Comparison of ENCODE assay signal across 21 cellular contexts in genomic region chr12:66048843-66049537, GRCh38.
A peak's percentile ranks its signal among the peaks of the same experiment; 100 is the strongest.
DNase-seq lines count a peak whose midpoint lies in the region; ATAC-seq, FAIRE-seq and TF ChIP-seq lines count a peak whose summit lies in the region.
"Had no signal": no experiment of that assay in that cellular context is flagged by ENCODE, and none has a peak within 500 bp of the region (broad histone marks: within the 10 kb centered on the region; RNA-seq: fewer than 3 reads in every experiment).

No MANE protein-coding gene starts in this region.

- no peak for DNase-seq in GM12892 (ENCODE audit: insufficient read length)
- no peak for DNase-seq in H1 (ENCODE audit: low read depth in 1 of 2, low spot score in 2 of 2)
- DNase-seq in right lobe of liver, result no peak
- no peak for DNase-seq in MG63
- DNase-seq in activated T-helper 1 cell treated with anti-CD3 and anti-CD28 coated beads, Interleukin-12 subunit alpha, Interleukin-12 subunit beta, Interleukin-2, Interleukin-4 antibody, amounts not matched to agents 30 ng/mL and 10 ng/mL and 1 ng/mL, durations not matched to agents 14 hours and 24 hours and 36 hours (ENCODE audit: low spot score), result no peak
- DNase-seq in GM13976 (ENCODE audit: low spot score), result no peak
- no peak for DNase-seq in kidney glomerular epithelial cell (lab: John Stamatoyannopoulos, UW)
- DNase-seq: activated CD4-positive, alpha-beta T cell treated with anti-CD3 and anti-CD28 coated beads for 36 hours; activated CD8-positive, alpha-beta memory T cell treated with anti-CD3 and anti-CD28 coated beads, Interleukin-2, amount 50 U/mL, for 4 hours; activated naive CD4-positive, alpha-beta T cell treated with anti-CD3 and anti-CD28 coated beads for 36 hours; body of pancreas; foreskin melanocyte; mesendoderm; NCI-H1105; Right ventricle myocardium superior; stimulated activated CD4-positive, alpha-beta T cell treated with anti-CD3 and anti-CD28 coated beads, Interleukin-2, amount 100 ng/mL, for 24 hours had no signal

- in situ Hi-C loops in GM13976 (cut with MboI; ENCODE audit: low sequenced_read_pairs, unreplicated experiment), result no loop called here

- H3K4me2 ChIP-seq in OCI-LY3 (ENCODE audit: low read length), result peak overlapping the region; percentile 72
- no peak overlapping the region for H3K4me2 ChIP-seq in H1 (ENCODE audit: insufficient read depth in 1 of 2, low read depth in 2 of 2, low read length in 2 of 2)

- WGBS in H1 (ENCODE audit: extremely low coverage in 1 of 2, insufficient coverage in 1 of 2, insufficient read length in 1 of 2, insufficient replicate concordance in 2 of 2, low coverage in 1 of 2, low lambda C conversion rate in 2 of 2, missing lambda C conversion rate in 1 of 2), 2 experiments, result 85% methylated on average over 9 of the region's 9 CpGs; no CpG with 5 or more reads in 1 of the 2 experiments
- 60% methylated on average over 8 of the region's 9 CpGs for WGBS in right lobe of liver (ENCODE audit: insufficient coverage, low coverage, low lambda C conversion rate, missing lambda C conversion rate)

- H3K23me2 ChIP-seq in H1 (ENCODE audit: low read depth, low read length), result no peaks in the 10 kb centered on the region

- no peak overlapping the region for H3K4ac ChIP-seq in H1 (replicated peaks; ENCODE audit: insufficient read length, low read depth, low read length)

- ATAC-seq in right lobe of liver, result peak; percentile 93 to 99 (median 98)
- ATAC-seq: activated CD4-positive, alpha-beta T cell treated with anti-CD3 and anti-CD28 coated beads for 36 hours; body of pancreas had no signal

- no peak overlapping the region for H2AK5ac ChIP-seq in H1 (ENCODE audit: low read depth, low read length)

- no peak for TF ChIP-seq POLR2A in GM12892 (IDR thresholded peaks at IDR 0.05; ENCODE audit: low read depth, low read length)
- no peak for TF ChIP-seq POLR2A in H1 (IDR thresholded peaks at IDR 0.05; ENCODE audit: control extremely low read depth in 1 of 2, low read depth in 2 of 2, low read length in 2 of 2)
- TF ChIP-seq POLR2A in right lobe of liver (IDR thresholded peaks at IDR 0.05), result no peak

- no peak overlapping the region for H2BK12ac ChIP-seq in H1 (ENCODE audit: low read depth, low read length)

- H3K9me3 ChIP-seq in OCI-LY3 (ENCODE audit: insufficient read depth, low read length) (no peaks in the 10 kb centered on the region), H1 (ENCODE audit: insufficient read depth in 2 of 2, low read depth in 1 of 2, low read length in 1 of 2) (no peaks in the 10 kb centered on the region), right lobe of liver (no peaks in the 10 kb centered on the region), MG63 (no peaks in the 10 kb centered on the region)
- H3K9me3 ChIP-seq: body of pancreas, right atrium auricular region, suprapubic skin had no signal

- H2BK15ac ChIP-seq in H1 (ENCODE audit: low read length), result no peak overlapping the region

- no peaks in the 10 kb centered on the region for H3K4me1 Mint-ChIP-seq in activated T-helper 1 cell treated with anti-CD3 and anti-CD28 coated beads, Interleukin-12 subunit alpha, Interleukin-12 subunit beta, Interleukin-2, Interleukin-4 antibody, amounts not matched to agents 30 ng/mL and 10 ng/mL and 1 ng/mL, durations not matched to agents 14 hours and 24 hours and 36 hours (ENCODE audit: low read depth)

- peak overlapping the region; percentile 54 for H3K9ac ChIP-seq in OCI-LY3 (ENCODE audit: low read length)
- no peak overlapping the region for H3K9ac ChIP-seq in H1 (replicated peaks in 1 of 4; ENCODE audit: extremely low read depth in 1 of 4, low read depth in 3 of 4, low read length in 3 of 4)

- H3K18ac ChIP-seq in H1 (ENCODE audit: extremely low read depth, low read length), result no peak overlapping the region

- peaks cover 69% of the 10 kb centered on the region for H3K4me1 ChIP-seq in OCI-LY3 (ENCODE audit: low read length)
- no peaks in the 10 kb centered on the region for H3K4me1 ChIP-seq in H1 (replicated peaks in 1 of 4; ENCODE audit: control insufficient read depth in 3 of 4, insufficient read depth in 4 of 4, low read length in 3 of 4)
- peaks cover 0 to 6% (median 0%) of the 10 kb centered on the region in 4 donors for H3K4me1 ChIP-seq in right lobe of liver
- H3K4me1 ChIP-seq: body of pancreas, right atrium auricular region, suprapubic skin had no signal

- no peak for TF ChIP-seq EP300 in H1 (IDR thresholded peaks at IDR 0.05; ENCODE audit: borderline replicate concordance in 1 of 2, low read depth in 2 of 2, low read length in 2 of 2)

- intact Hi-C loops in right lobe of liver (cut with DNase I), result no loop called here
- intact Hi-C loops in activated T-helper 1 cell treated with anti-CD3 and anti-CD28 coated beads, Interleukin-12 subunit alpha, Interleukin-12 subunit beta, Interleukin-2, Interleukin-4 antibody, amounts not matched to agents 30 ng/mL and 10 ng/mL and 1 ng/mL, durations not matched to agents 14 hours and 24 hours and 36 hours (cut with micrococcal nuclease), result no loop called here

- no peak overlapping the region for H3K23ac ChIP-seq in H1 (ENCODE audit: insufficient read length)

- H3K36me3 Mint-ChIP-seq in activated T-helper 1 cell treated with anti-CD3 and anti-CD28 coated beads, Interleukin-12 subunit alpha, Interleukin-12 subunit beta, Interleukin-2, Interleukin-4 antibody, amounts not matched to agents 30 ng/mL and 10 ng/mL and 1 ng/mL, durations not matched to agents 14 hours and 24 hours and 36 hours (ENCODE audit: low read depth), result no peaks in the 10 kb centered on the region

- H3K27me3 ChIP-seq in OCI-LY3 (ENCODE audit: low read depth, low read length) (no peaks in the 10 kb centered on the region), H1 (replicated peaks in 1 of 4; ENCODE audit: control insufficient read depth in 3 of 4, extremely low read depth in 1 of 4, insufficient read depth in 3 of 4, low read length in 3 of 4) (no peaks in the 10 kb centered on the region), right lobe of liver (no peaks in the 10 kb centered on the region), MG63 (no peaks in the 10 kb centered on the region)
- H3K27me3 ChIP-seq: body of pancreas, right atrium auricular region, suprapubic skin had no signal

- peak; percentile 67 for FAIRE-seq in GM12892 (lab: Jason Lieb, UNC)
- no peak for FAIRE-seq in H1 (lab: Jason Lieb, UNC)

- TF ChIP-seq RAD21 in H1 (IDR thresholded peaks at IDR 0.05 in 1 of 2, conservative IDR thresholded peaks at IDR 0.05 in 1 of 2; ENCODE audit: low read depth in 2 of 2, low read length in 2 of 2), result no peak

- H3K79me2 ChIP-seq in OCI-LY3 (ENCODE audit: low read length), result no peaks in the 10 kb centered on the region
- no peaks in the 10 kb centered on the region for H3K79me2 ChIP-seq in H1 (ENCODE audit: control insufficient read depth in 1 of 2, insufficient read depth in 2 of 2, low read length in 2 of 2)

- no peak overlapping the region for H2BK20ac ChIP-seq in H1 (ENCODE audit: low read length)

- no peaks in the 10 kb centered on the region for H3K36me3 ChIP-seq in OCI-LY3 (replicated peaks; ENCODE audit: low read depth, low read length)
- H3K36me3 ChIP-seq in H1 (ENCODE audit: control insufficient read depth in 2 of 4, insufficient read depth in 4 of 4, low read length in 3 of 4), result no peaks in the 10 kb centered on the region
- H3K36me3 ChIP-seq in right lobe of liver, result no peaks in the 10 kb centered on the region
- no peaks in the 10 kb centered on the region for H3K36me3 ChIP-seq in MG63
- H3K36me3 ChIP-seq: right atrium auricular region, suprapubic skin had no signal

- no peak overlapping the region for H3K4me3 Mint-ChIP-seq in activated T-helper 1 cell treated with anti-CD3 and anti-CD28 coated beads, Interleukin-12 subunit alpha, Interleukin-12 subunit beta, Interleukin-2, Interleukin-4 antibody, amounts not matched to agents 30 ng/mL and 10 ng/mL and 1 ng/mL, durations not matched to agents 14 hours and 24 hours and 36 hours
- H3K4me3 Mint-ChIP-seq: activated CD4-positive, alpha-beta T cell treated with anti-CD3 and anti-CD28 coated beads for 36 hours; activated naive CD4-positive, alpha-beta T cell treated with anti-CD3 and anti-CD28 coated beads for 36 hours; neural crest cell; T-helper 2 cell treated with Interferon-gamma antibody and Interleukin-4, amounts not matched to agents 5 μg/mL and 100 μg/mL, for 36 hours had no signal

- H2BK5ac ChIP-seq in H1 (ENCODE audit: low read depth, low read length), result no peak overlapping the region

- peaks cover 2% of the 10 kb centered on the region for H3K27me3 Mint-ChIP-seq in activated T-helper 1 cell treated with anti-CD3 and anti-CD28 coated beads, Interleukin-12 subunit alpha, Interleukin-12 subunit beta, Interleukin-2, Interleukin-4 antibody, amounts not matched to agents 30 ng/mL and 10 ng/mL and 1 ng/mL, durations not matched to agents 14 hours and 24 hours and 36 hours (ENCODE audit: insufficient read depth)

- no peak overlapping the region for H2BK120ac ChIP-seq in H1 (replicated peaks; ENCODE audit: low read depth, low read length)

- H3K56ac ChIP-seq in H1 (replicated peaks; ENCODE audit: insufficient read length, low read depth, low read length), result no peak overlapping the region

- H4K8ac ChIP-seq in H1 (ENCODE audit: extremely low read depth, insufficient read depth, low read length), result no peak overlapping the region

- H2AFZ ChIP-seq in OCI-LY3 (ENCODE audit: low read depth, low read length) (peak overlapping the region; percentile 90), H1 (ENCODE audit: low read length) (peak overlapping the region; percentile 52)

- H4K20me1 ChIP-seq in OCI-LY3 (ENCODE audit: insufficient read depth, low read length) (no peaks in the 10 kb centered on the region), H1 (replicated peaks in 1 of 2; ENCODE audit: control insufficient read depth in 1 of 2, insufficient read depth in 2 of 2, low read length in 2 of 2) (no peaks in the 10 kb centered on the region)

- POLR2A ChIA-PET in H1 (lab: Charles Lee; ENCODE audit: partially characterized antibody), result no interaction called here

- TF ChIP-seq CTCF in OCI-LY3 (IDR thresholded peaks at IDR 0.05; ENCODE audit: low read depth, low read length), result no peak
- no peak for TF ChIP-seq CTCF in H1 (IDR thresholded peaks at IDR 0.05; ENCODE audit: control extremely low read depth in 1 of 3, insufficient read depth in 1 of 3, low read depth in 1 of 3, low read length in 3 of 3)
- TF ChIP-seq CTCF in right lobe of liver (IDR thresholded peaks at IDR 0.05), result no peak
- no peak for TF ChIP-seq CTCF in GM13976 (IDR thresholded peaks at IDR 0.05; ENCODE audit: borderline replicate concordance, control extremely low read depth, extremely low read depth, insufficient read depth, missing control alignments)

- no peak overlapping the region for H4K91ac ChIP-seq in H1 (replicated peaks; ENCODE audit: insufficient read length, low read length)

- H3K4me3 ChIP-seq in OCI-LY3 (ENCODE audit: low read length) (peak overlapping the region; percentile 65), H1 (ENCODE audit: extremely low read depth in 1 of 4, insufficient read depth in 2 of 4, low read depth in 3 of 4, low read length in 4 of 4) (no peak overlapping the region), right lobe of liver (no peak overlapping the region), MG63 (no peak overlapping the region)
- H3K4me3 ChIP-seq: body of pancreas, right atrium auricular region, suprapubic skin had no signal

- peak overlapping the region; percentile 96 for H3K27ac ChIP-seq in OCI-LY3 (ENCODE audit: low read length)
- H3K27ac ChIP-seq in H1 (ENCODE audit: low read depth, low read length), result no peak overlapping the region
- peak overlapping the region in 1 of 3 donors; percentile 32 for H3K27ac ChIP-seq in right lobe of liver
- H3K27ac ChIP-seq: body of pancreas, right atrium auricular region, suprapubic skin had no signal

- CTCF ChIA-PET in H1 (lab: Charles Lee; ENCODE audit: partially characterized antibody), result interaction anchor here (0.7 kb wide), 1 partner anchor 13 kb away, joined by 3 read pairs; no protein-coding TSS in a partner anchor

- H4K5ac ChIP-seq in H1 (ENCODE audit: insufficient read length, low read depth, low read length), result no peak overlapping the region

- H3K9me3 Mint-ChIP-seq in activated T-helper 1 cell treated with anti-CD3 and anti-CD28 coated beads, Interleukin-12 subunit alpha, Interleukin-12 subunit beta, Interleukin-2, Interleukin-4 antibody, amounts not matched to agents 30 ng/mL and 10 ng/mL and 1 ng/mL, durations not matched to agents 14 hours and 24 hours and 36 hours, result no peaks in the 10 kb centered on the region
- H3K9me3 Mint-ChIP-seq: activated naive CD4-positive, alpha-beta T cell treated with anti-CD3 and anti-CD28 coated beads for 36 hours; neural crest cell; T-helper 2 cell treated with Interferon-gamma antibody and Interleukin-4, amounts not matched to agents 5 μg/mL and 100 μg/mL, for 36 hours had no signal

- H3K27ac Mint-ChIP-seq in activated T-helper 1 cell treated with anti-CD3 and anti-CD28 coated beads, Interleukin-12 subunit alpha, Interleukin-12 subunit beta, Interleukin-2, Interleukin-4 antibody, amounts not matched to agents 30 ng/mL and 10 ng/mL and 1 ng/mL, durations not matched to agents 14 hours and 24 hours and 36 hours, result no peak overlapping the region
- H3K27ac Mint-ChIP-seq: activated CD4-positive, alpha-beta T cell treated with anti-CD3 and anti-CD28 coated beads for 36 hours; activated naive CD4-positive, alpha-beta T cell treated with anti-CD3 and anti-CD28 coated beads for 36 hours; T-helper 2 cell treated with Interferon-gamma antibody and Interleukin-4, amounts not matched to agents 5 μg/mL and 100 μg/mL, for 36 hours had no signal

- no peaks in the 10 kb centered on the region for H3K79me1 ChIP-seq in H1 (ENCODE audit: low read depth, low read length)

- H3K14ac ChIP-seq in H1 (ENCODE audit: insufficient read length), result no peak overlapping the region
